ENCODE assay signal across 16 cellular contexts in genomic region chr11:128279861-128280260, GRCh38.
DNase-seq lines count a peak whose midpoint lies in the region; ATAC-seq and TF ChIP-seq lines count a peak whose summit lies in the region.
"Had no signal": no experiment of that assay in that cellular context is flagged by ENCODE, and none has a peak within 500 bp of the region (broad histone marks: within the 10 kb centered on the region; RNA-seq: fewer than 3 reads in every experiment).

No MANE protein-coding gene starts in this region.

- H3K4me1 ChIP-seq in BE2C = no peaks in the 10 kb centered on the region
- H3K4me1 ChIP-seq: adrenal gland, colonic mucosa had no signal

- no peaks in the 10 kb centered on the region for H3K36me3 Mint-ChIP-seq in nephron (ENCODE audit: low read depth)

- peak overlapping the region in 2 of 3 experiments; percentile 23 to 56 for H3K27ac Mint-ChIP-seq in nephron
- H3K27ac Mint-ChIP-seq: activated T-cell treated with anti-CD3 and anti-CD28 coated beads, Interleukin-2, amount 50 U/mL, for 24 hours had no signal

- H3K36me3 ChIP-seq in BE2C = no peaks in the 10 kb centered on the region
- H3K36me3 ChIP-seq: adrenal gland, colonic mucosa, thoracic aorta had no signal

- H3K4me1 Mint-ChIP-seq in nephron = peaks cover 11% of the 10 kb centered on the region

- peaks cover 6% of the 10 kb centered on the region for H3K9me3 Mint-ChIP-seq in nephron
- H3K9me3 Mint-ChIP-seq: activated T-cell treated with anti-CD3 and anti-CD28 coated beads, Interleukin-2, amount 50 U/mL, for 24 hours had no signal

- no peaks in the 10 kb centered on the region for H3K27me3 Mint-ChIP-seq in nephron (ENCODE audit: low read depth)
- H3K27me3 Mint-ChIP-seq: activated T-cell treated with anti-CD3 and anti-CD28 coated beads, Interleukin-2, amount 50 U/mL, for 24 hours had no signal

- ATAC-seq in HG02970 (IDR thresholded peaks at IDR 0.05; ENCODE audit: low FRiP score, unreplicated experiment) = no peak
- ATAC-seq in HG03342 (IDR thresholded peaks at IDR 0.05; ENCODE audit: unreplicated experiment) = no peak

- H3K9me3 ChIP-seq in BE2C = no peaks in the 10 kb centered on the region
- H3K9me3 ChIP-seq: adrenal gland, colonic mucosa, thoracic aorta had no signal

- TF ChIP-seq CTCF in AG10803 (conservative IDR thresholded peaks at IDR 0.05; ENCODE audit: low read length) (no peak), nephron (IDR thresholded peaks at IDR 0.05; ENCODE audit: unreplicated experiment in 3 of 3) (no peak), BE2C (IDR thresholded peaks at IDR 0.05; ENCODE audit: low read depth, low read length) (no peak)

- no peaks in the 10 kb centered on the region for H3K27me3 ChIP-seq in BE2C
- H3K27me3 ChIP-seq: adrenal gland, colonic mucosa had no signal

- H3K4me3 Mint-ChIP-seq in nephron = no peak overlapping the region
- H3K4me3 Mint-ChIP-seq: activated T-cell treated with anti-CD3 and anti-CD28 coated beads, Interleukin-2, amount 50 U/mL, for 24 hours had no signal

- DNase-seq in AG10803 (ENCODE audit: low read depth) = peak; percentile 45
- peak; percentile 38 for DNase-seq in HT1080 (ENCODE audit: low read depth)
- DNase-seq in dedifferentiated amniotic fluid mesenchymal stem cell (ENCODE audit: extremely low spot score) = peak; percentile 59
- no peak for DNase-seq in NCI-H748 treated with DMSO at 0.1 percent for 48 hours (lab: John Stamatoyannopoulos, UW)
- no peak for DNase-seq in BE2C
- DNase-seq: activated CD4-positive, alpha-beta T cell treated with anti-CD3 and anti-CD28 coated beads for 4 hours; activated T-cell treated with anti-CD3 and anti-CD28 coated beads, Interleukin-2, amount 50 U/mL, for 24 hours; adrenal gland; colonic mucosa; DMS79 treated with DMSO at 0.1 percent for 48 hours; NCI-H1436 treated with DMSO at 0.1 percent for 48 hours; nucleus accumbens had no signal

- H3K4me3 ChIP-seq in AG10803 (ENCODE audit: low read length) (no peak overlapping the region), BE2C (ENCODE audit: low read depth, low read length) (no peak overlapping the region)
- H3K4me3 ChIP-seq: adrenal gland, colonic mucosa, thoracic aorta had no signal

Comparison
In these comparisons a context has a peak if more than half of its experiments do, and no peak if none do; other contexts are left out.
1. DNase-seq: peak in AG10803 (single experiment), HT1080 (single experiment) and dedifferentiated amniotic fluid mesenchymal stem cell (single experiment); none in NCI-H748 treated with DMSO at 0.1 percent for 48 hours (single experiment) and BE2C (single experiment).